Comparison of ENCODE assay signal across 26 cellular contexts in the genomic region with DNA sequence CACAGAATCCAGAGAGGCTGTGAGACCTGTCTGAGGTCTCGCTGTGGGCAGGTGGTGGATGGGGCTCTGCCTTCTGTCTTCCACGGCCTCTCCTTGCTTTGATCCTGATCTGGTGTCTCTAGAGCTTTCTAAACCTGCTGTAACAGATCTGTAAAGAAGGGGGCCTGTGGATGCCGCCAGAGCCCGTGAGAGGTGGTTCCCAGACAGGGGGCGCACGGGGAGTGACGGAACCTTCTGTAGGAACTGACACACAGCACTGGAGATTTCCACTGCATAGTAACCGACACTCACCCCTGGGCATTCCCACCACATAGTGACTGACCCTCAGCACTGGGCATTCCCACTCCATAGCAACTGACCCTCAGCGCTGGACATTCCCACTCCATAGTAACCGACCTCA. TPM values are rescaled to one million over a fixed set of nuclear protein-coding genes. Genes with fewer than 3 reads are reported as not detected.
A peak's percentile ranks its signal among the peaks of the same experiment; 100 is the strongest.
DNase-seq lines count a peak whose midpoint lies in the region; ATAC-seq, FAIRE-seq and TF ChIP-seq lines count a peak whose summit lies in the region.
"Had no signal": no experiment of that assay in that cellular context is flagged by ENCODE, and none has a peak within 500 bp of the region (broad histone marks: within the 10 kb centered on the region; RNA-seq: fewer than 3 reads in every experiment).

No MANE protein-coding gene starts in this region.

- no peak overlapping the region for H3K4me3 Mint-ChIP-seq in endodermal cell
- H3K4me3 Mint-ChIP-seq: CD14-positive monocyte; CD4-positive, alpha-beta memory T cell; CD4-positive, CD25-positive, alpha-beta regulatory T cell; CD8-positive, alpha-beta memory T cell had no signal

- POLR2A ChIA-PET in K562 (lab: Yijun Ruan, JAX) = no interaction called here

- TF ChIP-seq EP300 in K562 (IDR thresholded peaks at IDR 0.05; ENCODE audit: low read length) = no peak

- TF ChIP-seq RAD21 in K562 (CRISPR knock-in tag; conservative IDR thresholded peaks at IDR 0.05 in 1 of 2, IDR thresholded peaks at IDR 0.05 in 1 of 2) = no peak

- WGBS in right cardiac atrium = 89% methylated on average over 10 of the region's 10 CpGs
- WGBS in K562 (ENCODE audit: insufficient coverage, low coverage, missing lambda C conversion rate) = 83% methylated on average over 10 of the region's 10 CpGs
- WGBS in endodermal cell (ENCODE audit: insufficient coverage in 1 of 2, insufficient read length in 1 of 2), 2 experiments = 85 to 90% methylated on average over 8 to 10 of the region's 10 CpGs
- WGBS in spleen, 5 donors = 86 to 97% (median 88%) methylated on average over 10 of the region's 10 CpGs

- no peaks in the 10 kb centered on the region for H3K4me1 ChIP-seq in right cardiac atrium (ENCODE audit: control insufficient read depth, insufficient read depth, low read length)
- peaks cover 18 to 47% of the 10 kb centered on the region in 2 experiments; a peak in 4 of 5 replicates for H3K4me1 ChIP-seq in K562 (replicated peaks in 1 of 2; ENCODE audit: control insufficient read depth in 2 of 2, insufficient read depth in 2 of 2, low read length in 2 of 2)
- H3K4me1 ChIP-seq in endodermal cell (ENCODE audit: control insufficient read depth, insufficient read depth, low read length) = no peaks in the 10 kb centered on the region
- peaks cover 31 to 49% (median 43%) of the 10 kb centered on the region in 6 donors for H3K4me1 ChIP-seq in spleen
- H3K4me1 ChIP-seq: BE2C had no signal

- H3K4me2 ChIP-seq in K562 (ENCODE audit: insufficient read depth, low read length) = no peak overlapping the region

- no peak for FAIRE-seq in K562 (lab: Jason Lieb, UNC)
- FAIRE-seq: A204.1, D721Med, G401.6, GM12891, GM19239 had no signal

- H3K9me3 Mint-ChIP-seq in endodermal cell = peaks cover 9% of the 10 kb centered on the region
- H3K9me3 Mint-ChIP-seq: CD8-positive, alpha-beta memory T cell had no signal

- H3K9ac ChIP-seq in K562 (ENCODE audit: insufficient read depth in 1 of 2, low read depth in 2 of 2, low read length in 2 of 2) = no peak overlapping the region
- no peak overlapping the region for H3K9ac ChIP-seq in endodermal cell (ENCODE audit: extremely low read depth, low read length, poor library complexity, severe bottlenecking)
- H3K9ac ChIP-seq: BLaER1 had no signal

- CTCF ChIA-PET in K562 (lab: Yijun Ruan, JAX; ENCODE audit: low intra/inter-chr PET ratio) = no interaction called here

- H2AFZ ChIP-seq in K562 (ENCODE audit: low read depth, low read length) = no peak overlapping the region

- H3K4me1 Mint-ChIP-seq in endodermal cell = no peaks in the 10 kb centered on the region

- no peaks in the 10 kb centered on the region for H3K36me3 Mint-ChIP-seq in endodermal cell (ENCODE audit: low read depth)
- H3K36me3 Mint-ChIP-seq: CD4-positive, CD25-positive, alpha-beta regulatory T cell had no signal

- ATAC-seq in right cardiac atrium (no peak), left ventricle myocardium superior (no peak), K562 (no peak), HG03039 (IDR thresholded peaks at IDR 0.05; ENCODE audit: unreplicated experiment) (no peak)

- TF ChIP-seq CTCF in K562 (IDR thresholded peaks at IDR 0.05 in 2 of 3, conservative IDR thresholded peaks at IDR 0.05 in 1 of 3; ENCODE audit: insufficient read depth in 2 of 3, low read depth in 1 of 3, low read length in 3 of 3) = 0 out of 6 replicates have a peak, but pooled peaks of 1 of the 3 experiments have one; percentile 18
- TF ChIP-seq CTCF in endodermal cell (conservative IDR thresholded peaks at IDR 0.05) = no peak
- TF ChIP-seq CTCF in spleen (IDR thresholded peaks at IDR 0.05 in 8 of 11, conservative IDR thresholded peaks at IDR 0.05 in 3 of 11) = no peak

- peaks cover 98% of the 10 kb centered on the region for H3K79me2 ChIP-seq in K562 (ENCODE audit: control insufficient read depth, insufficient read depth, low read length)

- H3K9me1 ChIP-seq in K562 (ENCODE audit: control insufficient read depth, insufficient read depth, low read length) = peaks cover 6% of the 10 kb centered on the region

- intact Hi-C loops in right cardiac atrium (cut with DNase I) (no loop called here), left ventricle myocardium superior (cut with micrococcal nuclease) (no loop called here), K562 (cut with micrococcal nuclease) (no loop called here), spleen (cut with DNase I; ENCODE audit: low total_unique reads) (no loop called here)

- TSS peak; percentile 23 for BruUV-seq in K562 (replicated peaks; lab: Mats Ljungman, UMichigan)

- H3K27me3 ChIP-seq in right cardiac atrium (ENCODE audit: control insufficient read depth, insufficient read depth) (no peaks in the 10 kb centered on the region), K562 (ENCODE audit: control insufficient read depth in 2 of 2, insufficient read depth in 2 of 2, low read length in 2 of 2) (no peaks in the 10 kb centered on the region), endodermal cell (ENCODE audit: control insufficient read depth, insufficient read depth, low read length, poor library complexity, severe bottlenecking) (no peaks in the 10 kb centered on the region), spleen (replicated peaks in 1 of 7) (peaks cover 0 to 6% (median 0%) of the 10 kb centered on the region in 7 donors)
- H3K27me3 ChIP-seq: BLaER1 had no signal

- no peaks in the 10 kb centered on the region for H3K9me3 ChIP-seq in right cardiac atrium (ENCODE audit: control insufficient read depth, low read length)
- peaks cover 2% of the 10 kb centered on the region; the same call in 1 of the 2 replicates for H3K9me3 ChIP-seq in K562 (replicated peaks; ENCODE audit: control insufficient read depth, insufficient read depth, low read depth, low read length)
- no peaks in the 10 kb centered on the region for H3K9me3 ChIP-seq in endodermal cell (ENCODE audit: control insufficient read depth, low read length)
- H3K9me3 ChIP-seq in spleen = no peaks in the 10 kb centered on the region
- H3K9me3 ChIP-seq: BE2C had no signal

- in situ Hi-C loops in K562 (cut with MboI) = no loop called here

- H3K36me3 ChIP-seq in K562 (ENCODE audit: control insufficient read depth, insufficient read depth, low read length) (peaks cover 95% of the 10 kb centered on the region), endodermal cell (ENCODE audit: control insufficient read depth, insufficient read depth, low read length) (no peaks in the 10 kb centered on the region), spleen (peaks cover 0 to 28% (median 3%) of the 10 kb centered on the region in 6 donors)
- H3K36me3 ChIP-seq: BE2C had no signal

- no peak overlapping the region for H3K4me3 ChIP-seq in right cardiac atrium (ENCODE audit: low read length)
- no peak overlapping the region for H3K4me3 ChIP-seq in K562
- H3K4me3 ChIP-seq in endodermal cell (ENCODE audit: low read length) = no peak overlapping the region
- no peak overlapping the region for H3K4me3 ChIP-seq in spleen
- H3K4me3 ChIP-seq: BLaER1 had no signal

- H3K27ac ChIP-seq in right cardiac atrium (ENCODE audit: low read length) (no peak overlapping the region), K562 (ENCODE audit: extremely low read depth, low read depth, low read length) (no peak overlapping the region), endodermal cell (ENCODE audit: low read depth, low read length) (peak overlapping the region; percentile 65), spleen (no peak overlapping the region)
- H3K27ac ChIP-seq: BLaER1 had no signal

- TF ChIP-seq POLR2A in K562 (conservative IDR thresholded peaks at IDR 0.05) = no peak
- no peak for TF ChIP-seq POLR2A in spleen (IDR thresholded peaks at IDR 0.05)

- H4K20me1 ChIP-seq in K562 (replicated peaks; ENCODE audit: control insufficient read depth, insufficient read depth, low read length) = peaks cover 39% of the 10 kb centered on the region

- no peak overlapping the region for H3K27ac Mint-ChIP-seq in endodermal cell
- H3K27ac Mint-ChIP-seq: CD4-positive, alpha-beta memory T cell; CD4-positive, CD25-positive, alpha-beta regulatory T cell; CD8-positive, alpha-beta memory T cell had no signal

- DNase-seq in right cardiac atrium (peak in 2 of 3 donors; percentile 16 to 30), left ventricle myocardium superior (no peak), K562 (ENCODE audit: extremely low read depth in 1 of 4, low spot score in 3 of 4) (no peak), endodermal cell (no peak), spleen (peak; percentile 47), SW480 (ENCODE audit: low spot score) (no peak), D341Med (ENCODE audit: low spot score) (no peak)
- DNase-seq: 8988T; ACHN; BE2C; C1 segment of cervical spinal cord; CD4-positive, alpha-beta memory T cell; CD4-positive, CD25-positive, alpha-beta regulatory T cell; CD8-positive, alpha-beta memory T cell; COR-L47; DMS79 treated with DMSO at 0.1 percent for 48 hours; GF-D8 had no signal

- no peaks in the 10 kb centered on the region for H3K27me3 Mint-ChIP-seq in endodermal cell (ENCODE audit: insufficient read depth)

RNA-seq across cellular contexts. Expression of a gene that starts 16.0 kb away (rescaled TPM):
- 1 to 10 TPM; 5.6 to 8.5 (median 6.9) TPM for total RNA-seq in right cardiac atrium
- 7.3 TPM for polyA plus RNA-seq in right cardiac atrium
- total RNA-seq in left ventricle myocardium superior = 11.5 TPM
- total RNA-seq in K562 (2011; cell fraction: chromatin; rRNA removed; ENCODE audit: low replicate concordance) = 73.4 and 198 TPM in 2 replicates
- total RNA-seq in K562 (2011; cell fraction: nucleolus; rRNA removed) = 67.4 and 69.3 TPM in 2 replicates
- total RNA-seq in K562 (2011; cell fraction: nucleoplasm; rRNA removed) = 45.3 and 67.3 TPM in 2 replicates
- 13.5 and 20.8 TPM in 2 replicates for total RNA-seq in K562 (2014; rRNA removed)
- total RNA-seq in K562 (2014; rRNA removed; fragmentation: Illumina TruSeq; extraction: Trizol) = 3.9 and 5.9 TPM in 2 replicates
- total RNA-seq in K562 (2015; rRNA removed; fragmentation: Illumina TruSeq; extraction: Trizol) = 6.7 and 7.8 TPM in 2 replicates
- 114 and 145 TPM in 2 replicates for total RNA-seq in K562 (2021)
- 6.4 and 11.3 TPM in 2 replicates for polyA plus RNA-seq in K562 (2011; rRNA removed)
- polyA plus RNA-seq in K562 (2011; cell fraction: cytosol; rRNA removed) = 5.6 and 15.0 TPM in 2 replicates
- 67.2 and 126 TPM in 2 replicates for polyA plus RNA-seq in K562 (2011; cell fraction: nucleus; rRNA removed)
- 55.0 and 86.5 TPM in 2 replicates for polyA plus RNA-seq in K562 (2012)
- 24.2 and 46.3 TPM in 2 replicates for polyA plus RNA-seq in K562 (2014; fragmentation: Illumina TruSeq; extraction: Trizol)
- polyA plus RNA-seq in K562 (2014; fragmentation: Nextera tagmentation; extraction: Ambion mirVana) = 1 to 10 TPM; 2.3 to 2.7 TPM
- 34.3 and 35.3 TPM in 2 replicates for polyA plus RNA-seq in K562 (2014; rRNA removed)
- polyA minus RNA-seq in K562 (2011; rRNA and poly(A)+ RNA removed) = 9.5 and 9.7 TPM in 2 replicates
- 32.1 and 46.1 TPM in 2 replicates for polyA minus RNA-seq in K562 (2011; cell fraction: cytosol; rRNA and poly(A)+ RNA removed)
- polyA minus RNA-seq in K562 (2011; cell fraction: nucleus; rRNA and poly(A)+ RNA removed) = 21.1 and 34.5 TPM in 2 replicates
- total RNA-seq in endodermal cell = 1 to 10 TPM; 1.0 to 3.1 TPM
- polyA plus RNA-seq in endodermal cell (2013, experiment 1 of 2) = 5.5 TPM
- polyA plus RNA-seq in endodermal cell (2013, experiment 2 of 2) = 4.3 TPM
- 10 to 100 TPM; 10.5 to 59.8 (median 56.3) TPM for total RNA-seq in spleen
- 10 to 100 TPM in 2 of 3 donors, 1 to 10 TPM in 1; 8.4 to 25.1 (median 14.3) TPM for polyA plus RNA-seq in spleen
- polyA plus RNA-seq: AG04450; CD8-positive, alpha-beta memory T cell had no signal

Comparison
In these comparisons a context has a peak if more than half of its experiments do, and no peak if none do; other contexts are left out.
1. DNase-seq: peak in right cardiac atrium (2 of 3) and spleen (single experiment); none in left ventricle myocardium superior (single experiment), K562 (0 of 4), endodermal cell (single experiment), SW480 (single experiment) and D341Med (single experiment).